ENCODE assay signal across 8 cellular contexts in the genomic region with DNA sequence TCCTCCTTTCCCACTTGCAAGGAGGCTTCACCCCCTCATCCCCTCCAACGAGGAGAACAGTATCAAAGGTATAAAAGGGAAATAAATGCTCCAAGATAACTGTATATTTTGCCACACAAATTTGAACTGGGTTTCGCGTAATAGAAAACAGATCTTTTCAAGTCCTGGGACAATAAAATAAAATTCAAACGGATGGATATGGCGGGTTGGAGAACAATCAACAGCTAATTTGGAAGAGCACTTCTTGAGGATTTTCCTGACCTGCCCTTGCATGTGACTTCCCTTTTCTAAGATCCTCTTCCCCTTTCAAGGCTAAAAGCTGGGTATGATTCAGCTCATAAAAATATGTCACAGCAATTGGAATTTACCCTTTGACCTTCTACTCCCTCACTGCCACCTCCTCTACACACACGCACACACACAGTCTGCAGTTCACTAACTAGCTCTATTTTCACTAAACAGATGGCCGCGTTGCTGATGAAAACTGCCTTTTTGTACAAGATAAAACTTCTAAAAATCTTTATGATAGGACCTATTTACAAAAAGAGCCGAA.
A peak's percentile ranks its signal among the peaks of the same experiment; 100 is the strongest.
DNase-seq lines count a peak whose midpoint lies in the region; ATAC-seq, FAIRE-seq and TF ChIP-seq lines count a peak whose summit lies in the region.

No MANE protein-coding gene starts in this region.

- WGBS in prostate gland: 68% methylated on average over 9 of the region's 9 CpGs

- DNase-seq in RWPE2 (ENCODE audit: low spot score): no peak
- peak; percentile 64 for DNase-seq in glomerular endothelial cell (ENCODE audit: extremely low read depth, low read depth, low spot score)
- DNase-seq in prostate gland (ENCODE audit: low spot score): no peak
- no peak for DNase-seq in stimulated activated CD4-positive, alpha-beta T cell treated with anti-CD3 and anti-CD28 coated beads, Interleukin-4, amount 100 ng/mL, for 1 hour
- DNase-seq in activated naive CD4-positive, alpha-beta T cell treated with Interleukin-2 at 50 U/mL for 16 hours: no peak

- peak overlapping the region; percentile 1 for H3K27ac ChIP-seq in RWPE2 (ENCODE audit: poor library complexity, severe bottlenecking)
- H3K27ac ChIP-seq in prostate gland: peak overlapping the region; percentile 66 to 72

- H3K27me3 ChIP-seq in RWPE2 (ENCODE audit: insufficient read depth, poor library complexity, severe bottlenecking): no peaks in the 10 kb centered on the region
- H3K27me3 ChIP-seq in prostate gland (replicated peaks; ENCODE audit: insufficient read depth): no peaks in the 10 kb centered on the region

- no peak overlapping the region for H3K4me3 ChIP-seq in RWPE2 (ENCODE audit: severe bottlenecking)
- peak overlapping the region; percentile 26 to 32 for H3K4me3 ChIP-seq in prostate gland

- H3K36me3 ChIP-seq in RWPE2 (ENCODE audit: low read depth) (no peaks in the 10 kb centered on the region), prostate gland (no peaks in the 10 kb centered on the region)

- ATAC-seq in RWPE2 (ENCODE audit: low read depth) (0 out of 3 replicates have a peak, but pooled peaks have one; percentile 13), GM21360 (IDR thresholded peaks at IDR 0.05; ENCODE audit: unreplicated experiment) (no peak), HG02798 (IDR thresholded peaks at IDR 0.05; ENCODE audit: poor library complexity, unreplicated experiment) (no peak)

- TF ChIP-seq CTCF in RWPE2 (IDR thresholded peaks at IDR 0.05; ENCODE audit: poor library complexity, severe bottlenecking): no peak
- no peak for TF ChIP-seq CTCF in prostate gland (IDR thresholded peaks at IDR 0.05)

- FAIRE-seq in G401.6 (lab: Jason Lieb, UNC): peak; percentile 99

- intact Hi-C loops in prostate gland (cut with DNase I): loop anchor here (5.0 to 10.0 kb wide), 3 partner anchors 263 to 1078 kb away; no protein-coding TSS in a partner anchor

- H3K4me1 ChIP-seq in RWPE2 (ENCODE audit: insufficient read depth, poor library complexity, severe bottlenecking): peaks cover 7% of the 10 kb centered on the region
- no peaks in the 10 kb centered on the region for H3K4me1 ChIP-seq in prostate gland (replicated peaks)

- H3K9me3 ChIP-seq in RWPE2 (ENCODE audit: severe bottlenecking): peaks cover 2% of the 10 kb centered on the region
- H3K9me3 ChIP-seq in prostate gland: no peaks in the 10 kb centered on the region

- TF ChIP-seq POLR2A in prostate gland (IDR thresholded peaks at IDR 0.05): no peak
